In genomic region chr2:200525066-200525465, GRCh38 we compare ENCODE assay signal across 1 cellular context.
TF ChIP-seq lines count a peak whose summit lies in the region.

No MANE protein-coding gene starts in this region.

TF ChIP-seq in GM12878, 131 proteins besides CTCF, POLR2A, EP300 and RAD21:
- no peak for TF ChIP-seq FOXM1 (IDR thresholded peaks at IDR 0.05; ENCODE audit: low read depth, low read length)
- TF ChIP-seq POLR2AphosphoS2 (IDR thresholded peaks at IDR 0.05; ENCODE audit: low read depth, low read length): no peak
- TF ChIP-seq MTA3 (IDR thresholded peaks at IDR 0.05; ENCODE audit: borderline replicate concordance, low read length): no peak
- TF ChIP-seq SREBF1 (IDR thresholded peaks at IDR 0.05; ENCODE audit: low read length): no peak
- TF ChIP-seq TAF1 (IDR thresholded peaks at IDR 0.05; ENCODE audit: borderline replicate concordance, low read depth, low read length): no peak
- no peak for TF ChIP-seq USF2 (IDR thresholded peaks at IDR 0.05; ENCODE audit: borderline replicate concordance, low read depth, low read length)
- no peak for TF ChIP-seq BCL11A (IDR thresholded peaks at IDR 0.05; ENCODE audit: low read depth, low read length)
- no peak for TF ChIP-seq JUND (IDR thresholded peaks at IDR 0.05; ENCODE audit: low read depth, low read length)
- TF ChIP-seq KDM1A (IDR thresholded peaks at IDR 0.05; ENCODE audit: borderline replicate concordance): no peak
- TF ChIP-seq SREBF2 (IDR thresholded peaks at IDR 0.05; ENCODE audit: low read length): no peak
- TF ChIP-seq USF1 (IDR thresholded peaks at IDR 0.05; ENCODE audit: borderline replicate concordance, extremely low read length, insufficient read depth, low read depth, low read length): no peak
- no peak for TF ChIP-seq NBN (IDR thresholded peaks at IDR 0.05)
- no peak for TF ChIP-seq E4F1 (IDR thresholded peaks at IDR 0.05; ENCODE audit: borderline replicate concordance, partially characterized antibody)
- no peak for TF ChIP-seq SMAD5 (IDR thresholded peaks at IDR 0.05; ENCODE audit: low read depth)
